Comparison of ENCODE assay signal across 24 cellular contexts in genomic region chr18:56282234-56283104, GRCh38.
"Had no signal": no experiment of that assay in that cellular context is flagged by ENCODE, and none has a peak within 500 bp of the region (broad histone marks: within the 10 kb centered on the region; RNA-seq: fewer than 3 reads in every experiment).

No MANE protein-coding gene starts in this region.

- H3K36me3 ChIP-seq: esophagus muscularis mucosa, gastroesophageal sphincter, heart right ventricle, left lung had no signal

- H3K4me3 ChIP-seq: coronary artery, dorsolateral prefrontal cortex, esophagus muscularis mucosa, gastroesophageal sphincter, heart right ventricle, left lung, lung had no signal

- H3K27me3 ChIP-seq: dorsolateral prefrontal cortex, esophagus muscularis mucosa, foreskin keratinocyte, gastroesophageal sphincter, heart right ventricle, left lung had no signal

- FAIRE-seq: colon, endothelial cell of umbilical vein, frontal cortex, islet of Langerhans, keratinocyte had no signal

- H3K27ac ChIP-seq: coronary artery, dorsolateral prefrontal cortex, esophagus muscularis mucosa, foreskin keratinocyte, gastroesophageal sphincter, heart right ventricle, left lung had no signal

- H3K9me3 ChIP-seq: esophagus muscularis mucosa, gastroesophageal sphincter, left lung had no signal

- H3K4me1 ChIP-seq: esophagus muscularis mucosa, foreskin keratinocyte, gastroesophageal sphincter, heart right ventricle, left lung had no signal

- ATAC-seq: foreskin keratinocyte; gastroesophageal sphincter; heart right ventricle; left cardiac atrium; left lung; left ventricle myocardium superior; naive thymus-derived CD4-positive, alpha-beta T cell had no signal

- DNase-seq: dermis blood vessel endothelial cell; dorsolateral prefrontal cortex; effector CD4-positive, alpha-beta T cell; effector memory CD4-positive, alpha-beta T cell; head of caudate nucleus; heart right ventricle; hippocampal formation; left cardiac atrium; left lung; left ventricle myocardium superior; mammary epithelial cell; mesendoderm; midbrain; naive thymus-derived CD4-positive, alpha-beta T cell had no signal
